Comparison of ENCODE assay signal across 8 cellular contexts in genomic region chr11:64234840-64235379, GRCh38. TPM values are rescaled to one million over a fixed set of nuclear protein-coding genes. Genes with fewer than 3 reads are reported as not detected.
DNase-seq lines count a peak whose midpoint lies in the region; ATAC-seq, FAIRE-seq and TF ChIP-seq lines count a peak whose summit lies in the region.

No MANE protein-coding gene starts in this region.

- peaks cover 36% of the 10 kb centered on the region for H3K4me1 ChIP-seq in CD4-positive, alpha-beta memory T cell (ENCODE audit: insufficient read depth, low read length)
- H3K4me1 ChIP-seq in HEK293 (ENCODE audit: control insufficient read depth, insufficient read depth, low read length) = no peaks in the 10 kb centered on the region
- peaks cover 23% of the 10 kb centered on the region for H3K4me1 ChIP-seq in adipocyte (ENCODE audit: control insufficient read depth, insufficient read depth, low read length)
- H3K4me1 ChIP-seq in iPS DF 6.9 (ENCODE audit: control insufficient read depth, insufficient read depth, low read length) = peaks cover 2% of the 10 kb centered on the region; the same call in 1 of the 2 replicates
- H3K4me1 ChIP-seq in small intestine (ENCODE audit: control insufficient read depth in 2 of 2, insufficient read depth in 1 of 2, low read depth in 1 of 2, low read length in 1 of 2) = no peaks in the 10 kb centered on the region

- no peaks in the 10 kb centered on the region for H3K9me3 ChIP-seq in CD4-positive, alpha-beta memory T cell (ENCODE audit: control insufficient read depth in 1 of 2, low read length in 2 of 2)
- H3K9me3 ChIP-seq in HEK293 (ENCODE audit: control insufficient read depth, insufficient read depth, low read depth, low read length) = no peaks in the 10 kb centered on the region
- no peaks in the 10 kb centered on the region for H3K9me3 ChIP-seq in adipocyte (ENCODE audit: control insufficient read depth, low read length)
- H3K9me3 ChIP-seq in iPS DF 6.9 (ENCODE audit: control insufficient read depth, insufficient read depth, low read length) = no peaks in the 10 kb centered on the region
- no peaks in the 10 kb centered on the region for H3K9me3 ChIP-seq in small intestine (ENCODE audit: control insufficient read depth, low read depth)

- WGBS in iPS DF 6.9 (ENCODE audit: insufficient coverage, insufficient read length) = no CpG with 5 or more reads among the region's 48 CpGs
- 1 to 3% (median 1%) methylated on average over 16 to 48 of the region's 48 CpGs for WGBS in small intestine, 3 donors

- intact Hi-C loops in CD4-positive, alpha-beta memory T cell (cut with micrococcal nuclease) = loop anchor here (1.0 kb wide), 1 partner anchor 9 kb away; the partner anchor contains the start of genes NUDT22 and TRPT1

- DNase-seq in CD4-positive, alpha-beta memory T cell = peak; percentile 55 to 66 (median 60)
- DNase-seq in RWPE1 (ENCODE audit: low spot score) (no peak), adipocyte (ENCODE audit: low read depth) (no peak), iPS DF 6.9 (ENCODE audit: low read depth, low spot score) (no peak), small intestine (peak; percentile 68), GM13977 (ENCODE audit: low spot score) (no peak)

- peak overlapping the region; percentile 76 for H3K9ac ChIP-seq in adipocyte (ENCODE audit: low read length)

- CTCF ChIA-PET in CD4-positive, alpha-beta memory T cell (lab: Charles Lee; ENCODE audit: partially characterized antibody) = interaction anchor here (1.2 to 2.5 kb wide), 4 partner anchors 16 to 69 kb away, joined by 3 to 12 read pairs (median 4); partner anchors contain the start of gene FERMT3
- CTCF ChIA-PET in HEK293 (lab: Yijun Ruan, JAX) = no interaction called here
- CTCF ChIA-PET in RWPE1 (lab: Yijun Ruan, JAX) = no interaction called here

- peak overlapping the region; percentile 73 to 91 (median 80) for H3K27ac Mint-ChIP-seq in CD4-positive, alpha-beta memory T cell

- TF ChIP-seq CTCF in HEK293 (tag by site-specific recombination; IDR thresholded peaks at IDR 0.05) = no peak
- TF ChIP-seq CTCF in RWPE1 (conservative IDR thresholded peaks at IDR 0.05; ENCODE audit: low read depth) = no peak
- no peak for TF ChIP-seq CTCF in GM13977 (IDR thresholded peaks at IDR 0.05; ENCODE audit: extremely low read depth, insufficient read depth, missing control alignments)

- peak overlapping the region; percentile 57 to 58 for H3K4me3 ChIP-seq in CD4-positive, alpha-beta memory T cell (ENCODE audit: low read length in 2 of 2)
- H3K4me3 ChIP-seq in HEK293 (ENCODE audit: low read depth, low read length) (peak overlapping the region; percentile 43), adipocyte (ENCODE audit: low read length) (peak overlapping the region; percentile 81), iPS DF 6.9 (ENCODE audit: low read length) (peak overlapping the region; percentile 48; the same call in 1 of the 2 replicates), small intestine (ENCODE audit: low read depth in 1 of 2, low read length in 2 of 2) (peak overlapping the region; percentile 61 to 82)

- POLR2A ChIA-PET in CD4-positive, alpha-beta memory T cell (lab: Charles Lee; ENCODE audit: partially characterized antibody) = interaction anchor here (0.6 to 38.9 kb wide), 9 partner anchors 10 to 83 kb away, joined by 3 to 937 read pairs (median 8); partner anchors contain the start of genes FERMT3, FKBP2, NUDT22 and PLCB3
- POLR2A ChIA-PET in HEK293 (lab: Yijun Ruan, JAX) = interaction anchor here (1.1 kb wide), 1 partner anchor 11 kb away, joined by 3 read pairs; no protein-coding TSS in a partner anchor
- POLR2A ChIA-PET in RWPE1 (lab: Yijun Ruan, JAX; ENCODE audit: low non-redundant PET) = interaction anchor here (0.6 kb wide), 1 partner anchor 23 kb away, joined by 5 read pairs; no protein-coding TSS in a partner anchor

- peaks cover 7% of the 10 kb centered on the region for H3K36me3 ChIP-seq in CD4-positive, alpha-beta memory T cell (ENCODE audit: insufficient read depth, low read length)
- H3K36me3 ChIP-seq in HEK293 (ENCODE audit: control insufficient read depth in 2 of 2, insufficient read depth in 1 of 2, low read length in 2 of 2) (peaks cover 0 to 31% of the 10 kb centered on the region in 2 experiments; a peak in 1 of 3 replicates), adipocyte (ENCODE audit: control insufficient read depth, insufficient read depth, low read length, severe bottlenecking) (peaks cover 21% of the 10 kb centered on the region), iPS DF 6.9 (ENCODE audit: control insufficient read depth, insufficient read depth, low read length) (peaks cover 7% of the 10 kb centered on the region; the same call in 1 of the 2 replicates), small intestine (ENCODE audit: control insufficient read depth in 2 of 2, insufficient read depth in 2 of 2, low read length in 2 of 2) (no peaks in the 10 kb centered on the region)

- in situ Hi-C loops in GM13977 (cut with MboI; ENCODE audit: low pct_unique_long_range_greater_than_20kb, low sequenced_read_pairs, unreplicated experiment) = no loop called here

- H3K27me3 Mint-ChIP-seq in CD4-positive, alpha-beta memory T cell = no peaks in the 10 kb centered on the region

- H3K4me3 Mint-ChIP-seq in CD4-positive, alpha-beta memory T cell = peak overlapping the region; percentile 79 to 85 (median 82)

- peaks cover 13 to 47% (median 31%) of the 10 kb centered on the region in 4 donors for H3K4me1 Mint-ChIP-seq in CD4-positive, alpha-beta memory T cell

- H3K36me3 Mint-ChIP-seq in CD4-positive, alpha-beta memory T cell = peaks cover 0 to 24% of the 10 kb centered on the region in 2 donors

- no peaks in the 10 kb centered on the region for H3K9me3 Mint-ChIP-seq in CD4-positive, alpha-beta memory T cell

- FAIRE-seq in small intestine (lab: Jason Lieb, UNC) = no peak

- peak overlapping the region; percentile 71 for H3K27ac ChIP-seq in CD4-positive, alpha-beta memory T cell (ENCODE audit: low read depth, low read length)
- H3K27ac ChIP-seq in HEK293 (ENCODE audit: extremely low read depth, low read depth, low read length) = peak overlapping the region; percentile 68; the same call in 1 of the 2 replicates
- H3K27ac ChIP-seq in RWPE1 = peak overlapping the region; percentile 98
- no peak overlapping the region for H3K27ac ChIP-seq in iPS DF 6.9 (ENCODE audit: low read length)
- H3K27ac ChIP-seq in small intestine (ENCODE audit: low read depth in 1 of 2, low read length in 1 of 2) = peak overlapping the region in 1 of 2 donors; percentile 33

- ATAC-seq in GM21528 (IDR thresholded peaks at IDR 0.05; ENCODE audit: low FRiP score, unreplicated experiment) = no peak

- H3K27me3 ChIP-seq in CD4-positive, alpha-beta memory T cell (ENCODE audit: insufficient read depth, low read length) = no peaks in the 10 kb centered on the region
- H3K27me3 ChIP-seq in adipocyte (replicated peaks; ENCODE audit: control insufficient read depth, insufficient read depth, low read length) (no peaks in the 10 kb centered on the region), iPS DF 6.9 (ENCODE audit: control insufficient read depth, insufficient read depth, low read length) (no peaks in the 10 kb centered on the region), small intestine (ENCODE audit: control insufficient read depth in 2 of 2, insufficient read depth in 2 of 2, low read length in 2 of 2) (no peaks in the 10 kb centered on the region)

TF ChIP-seq in HEK293, 187 proteins besides CTCF, POLR2A, EP300 and RAD21 (continues in another document):
- TF ChIP-seq KLF1 (tag by site-specific recombination; IDR thresholded peaks at IDR 0.05) (peak; percentile 84), SCRT1 (tag by site-specific recombination; IDR thresholded peaks at IDR 0.05; ENCODE audit: borderline replicate concordance) (peak; percentile 72; the same call in 1 of the 2 replicates), SCRT2 (tag by site-specific recombination; IDR thresholded peaks at IDR 0.05) (peak; percentile 93), GLIS1 (tag by site-specific recombination; IDR thresholded peaks at IDR 0.05) (peak; percentile 21; the same call in 1 of the 2 replicates), ZIC2 (tag by site-specific recombination; IDR thresholded peaks at IDR 0.05) (peak; percentile 78), ZBTB8A (tag by site-specific recombination; IDR thresholded peaks at IDR 0.05) (peak; percentile 90), SP2 (tag by site-specific recombination; IDR thresholded peaks at IDR 0.05) (0 out of 2 replicates have a peak, but pooled peaks have one; percentile 17)
- TF ChIP-seq, protein P1, sequence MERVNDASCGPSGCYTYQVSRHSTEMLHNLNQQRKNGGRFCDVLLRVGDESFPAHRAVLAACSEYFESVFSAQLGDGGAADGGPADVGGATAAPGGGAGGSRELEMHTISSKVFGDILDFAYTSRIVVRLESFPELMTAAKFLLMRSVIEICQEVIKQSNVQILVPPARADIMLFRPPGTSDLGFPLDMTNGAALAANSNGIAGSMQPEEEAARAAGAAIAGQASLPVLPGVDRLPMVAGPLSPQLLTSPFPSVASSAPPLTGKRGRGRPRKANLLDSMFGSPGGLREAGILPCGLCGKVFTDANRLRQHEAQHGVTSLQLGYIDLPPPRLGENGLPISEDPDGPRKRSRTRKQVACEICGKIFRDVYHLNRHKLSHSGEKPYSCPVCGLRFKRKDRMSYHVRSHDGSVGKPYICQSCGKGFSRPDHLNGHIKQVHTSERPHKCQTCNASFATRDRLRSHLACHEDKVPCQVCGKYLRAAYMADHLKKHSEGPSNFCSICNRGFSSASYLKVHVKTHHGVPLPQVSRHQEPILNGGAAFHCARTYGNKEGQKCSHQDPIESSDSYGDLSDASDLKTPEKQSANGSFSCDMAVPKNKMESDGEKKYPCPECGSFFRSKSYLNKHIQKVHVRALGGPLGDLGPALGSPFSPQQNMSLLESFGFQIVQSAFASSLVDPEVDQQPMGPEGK (tag by site-specific recombination; IDR thresholded peaks at IDR 0.05) = 0 out of 2 replicates have a peak, but pooled peaks have one; percentile 24

RNA-seq across cellular contexts. Expression of gene VEGFB, which starts 0.5 kb away (rescaled TPM):
- 10 to 100 TPM; 96.8 to 97.3 TPM for total RNA-seq in CD4-positive, alpha-beta memory T cell
- polyA plus RNA-seq in CD4-positive, alpha-beta memory T cell = 10 to 100 TPM in 1 of 2 donors, 1 to 10 TPM in 1; 2.3 to 22.2 TPM
- 10 to 100 TPM; 34.8 to 59.7 (median 36.5) TPM for polyA plus RNA-seq in small intestine

RNA-seq across cellular contexts. Expression of gene DNAJC4, which starts 4.6 kb away (rescaled TPM):
- total RNA-seq in CD4-positive, alpha-beta memory T cell = 10 to 100 TPM; 60.6 to 64.5 TPM
- 10 to 100 TPM; 15.6 to 23.6 TPM for polyA plus RNA-seq in CD4-positive, alpha-beta memory T cell
- polyA plus RNA-seq in small intestine = 100 to 1,000 TPM in 2 of 3 donors, 10 to 100 TPM in 1; 50.6 to 164 (median 127) TPM

RNA-seq across cellular contexts. Expression of gene FKBP2, which starts 6.0 kb away (rescaled TPM):
- 10 to 100 TPM; 41.4 to 46.4 TPM for total RNA-seq in CD4-positive, alpha-beta memory T cell
- polyA plus RNA-seq in CD4-positive, alpha-beta memory T cell = 100 to 1,000 TPM; 106 to 107 TPM
- polyA plus RNA-seq in small intestine = 100 to 1,000 TPM; 199 to 268 (median 227) TPM

RNA-seq across cellular contexts. Expression of gene NUDT22, which starts 8.8 kb away (rescaled TPM):
- 100 to 1,000 TPM in 1 of 2 experiments, 10 to 100 TPM in 1; 83.9 to 101 TPM for total RNA-seq in CD4-positive, alpha-beta memory T cell
- polyA plus RNA-seq in CD4-positive, alpha-beta memory T cell = 10 to 100 TPM; 38.1 to 69.6 TPM
- polyA plus RNA-seq in small intestine = 100 to 1,000 TPM in 1 of 3 donors, 10 to 100 TPM in 2; 91.8 to 140 (median 98.9) TPM

RNA-seq across cellular contexts. Expression of gene TRPT1, which starts 8.9 kb away (rescaled TPM):
- total RNA-seq in CD4-positive, alpha-beta memory T cell = 10 to 100 TPM; 37.6 to 42.1 TPM
- 10 to 100 TPM; 31.1 to 35.3 TPM for polyA plus RNA-seq in CD4-positive, alpha-beta memory T cell
- 100 to 1,000 TPM in 1 of 3 donors, 10 to 100 TPM in 2; 46.5 to 115 (median 89.4) TPM for polyA plus RNA-seq in small intestine

Comparison
In these comparisons a context has a peak if more than half of its experiments do, and no peak if none do; other contexts are left out.
1. DNase-seq: peak in CD4-positive, alpha-beta memory T cell (5 of 5) and small intestine (single experiment); none in RWPE1 (single experiment), adipocyte (single experiment), iPS DF 6.9 (single experiment) and GM13977 (single experiment).
2. Peak in every context shown above with its lines, with median percentiles within 50 percentile points of each other: H3K4me3 ChIP-seq.